ENCODE assay signal across 15 cellular contexts in the genomic region with DNA sequence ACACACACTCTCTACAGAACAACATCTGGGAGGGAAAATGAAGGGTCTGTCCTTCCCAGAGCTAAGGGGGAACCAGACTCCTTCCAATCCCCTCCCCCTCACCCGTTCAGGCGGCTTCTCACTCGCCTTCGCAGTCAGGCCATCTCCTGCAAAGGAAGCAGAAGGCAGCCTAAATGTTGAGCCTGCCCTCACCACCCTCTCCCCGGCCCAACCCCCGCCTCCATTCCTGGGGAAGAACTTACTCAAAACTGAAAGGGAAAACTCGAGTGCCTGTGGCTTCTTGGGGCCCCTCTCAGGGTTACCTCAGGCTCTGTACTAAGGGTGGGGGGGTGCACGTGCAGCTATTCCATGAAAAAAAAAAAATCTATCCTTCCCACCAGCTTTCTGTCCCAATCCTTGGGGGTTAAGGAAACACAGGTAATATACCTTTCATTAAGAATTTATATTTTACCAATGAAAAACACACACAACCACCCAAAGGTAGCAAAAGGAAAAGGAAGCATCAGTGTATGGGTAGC. TPM values are rescaled to one million over a fixed set of nuclear protein-coding genes. Genes with fewer than 3 reads are reported as not detected.
DNase-seq lines count a peak whose midpoint lies in the region; ATAC-seq, FAIRE-seq and TF ChIP-seq lines count a peak whose summit lies in the region.
"Had no signal": no experiment of that assay in that cellular context is flagged by ENCODE, and none has a peak within 500 bp of the region (broad histone marks: within the 10 kb centered on the region; RNA-seq: fewer than 3 reads in every experiment).

No MANE protein-coding gene starts in this region.

- H3K4me1 ChIP-seq in HepG2 (ENCODE audit: insufficient read depth, low read length) (peaks cover 34% of the 10 kb centered on the region), right lobe of liver (peaks cover 0 to 5% (median 0%) of the 10 kb centered on the region in 4 donors), mesodermal cell (ENCODE audit: control insufficient read depth, insufficient read depth, low read length, poor library complexity, severe bottlenecking) (peaks cover 18% of the 10 kb centered on the region), uterus (no peaks in the 10 kb centered on the region), HAP-1 (peaks cover 18% of the 10 kb centered on the region)

- no peak for TF ChIP-seq POLR2A in HepG2 (IDR thresholded peaks at IDR 0.05; ENCODE audit: insufficient read depth in 1 of 2, low read depth in 2 of 2, low read length in 2 of 2)
- TF ChIP-seq POLR2A in right lobe of liver (IDR thresholded peaks at IDR 0.05): no peak
- no peak for TF ChIP-seq POLR2A in uterus (IDR thresholded peaks at IDR 0.05)

- TF ChIP-seq EP300 in HepG2 (IDR thresholded peaks at IDR 0.05; ENCODE audit: low read depth in 2 of 2, low read length in 2 of 2) (no peak), HepG2 (CRISPR knock-in tag; IDR thresholded peaks at IDR 0.05; ENCODE audit: borderline replicate concordance) (no peak)

- H3K9ac ChIP-seq in HepG2 (ENCODE audit: insufficient read depth, low read depth, low read length): peak overlapping the region; percentile 56; the same call in 1 of the 2 replicates

- peak overlapping the region; percentile 75 for H3K4me2 ChIP-seq in HepG2 (ENCODE audit: low read depth, low read length)

- intact Hi-C loops in HepG2 (cut with micrococcal nuclease; ENCODE audit: unreplicated experiment): loop anchor here (5.0 kb wide), 1 partner anchor 69 kb away; no protein-coding TSS in a partner anchor
- intact Hi-C loops in right lobe of liver (cut with DNase I): no loop called here
- intact Hi-C loops in uterus (cut with DNase I; ENCODE audit: low total_unique reads): no loop called here

- no peak for TF ChIP-seq CTCF in HepG2 (CRISPR knock-in tag; IDR thresholded peaks at IDR 0.05)
- TF ChIP-seq CTCF in right lobe of liver (IDR thresholded peaks at IDR 0.05): no peak
- no peak for TF ChIP-seq CTCF in GM10248 (IDR thresholded peaks at IDR 0.05; ENCODE audit: control extremely low read depth, extremely low read depth, low read depth, missing control alignments)
- TF ChIP-seq CTCF in uterus (IDR thresholded peaks at IDR 0.05): no peak

- no peaks in the 10 kb centered on the region for H3K9me3 Mint-ChIP-seq in activated T-cell treated with anti-CD3 and anti-CD28 coated beads, Interleukin-2, amount 50 U/mL, for 72 hours
- H3K9me3 Mint-ChIP-seq: stimulated activated memory B cell treated with anti-CD40 and anti-IgM and Interleukin-4, amounts not matched to agents 10 μg/mL and 1 μg/mL and 100 μg/mL, for 72 hours had no signal

- H3K27ac Mint-ChIP-seq in activated T-cell treated with anti-CD3 and anti-CD28 coated beads, Interleukin-2, amount 50 U/mL, for 72 hours: peak overlapping the region; percentile 75
- H3K27ac Mint-ChIP-seq: stimulated activated memory B cell treated with anti-CD40 and anti-IgM and Interleukin-4, amounts not matched to agents 10 μg/mL and 1 μg/mL and 100 μg/mL, for 72 hours had no signal

- H3K9me3 ChIP-seq in HepG2 (ENCODE audit: low read length): no peaks in the 10 kb centered on the region
- no peaks in the 10 kb centered on the region for H3K9me3 ChIP-seq in right lobe of liver
- no peaks in the 10 kb centered on the region for H3K9me3 ChIP-seq in mesodermal cell (ENCODE audit: control insufficient read depth, low read length)
- H3K9me3 ChIP-seq in uterus: no peaks in the 10 kb centered on the region
- no peaks in the 10 kb centered on the region for H3K9me3 ChIP-seq in HAP-1
- H3K9me3 ChIP-seq: esophagus squamous epithelium had no signal

- H3K36me3 Mint-ChIP-seq in activated T-cell treated with anti-CD3 and anti-CD28 coated beads, Interleukin-2, amount 50 U/mL, for 72 hours (ENCODE audit: insufficient read depth in 2 of 2): peaks cover 6 to 8% of the 10 kb centered on the region in 2 donors

- no peak overlapping the region for H3K4me3 ChIP-seq in HepG2 (replicated peaks in 1 of 3; ENCODE audit: insufficient read depth in 1 of 3, low read depth in 2 of 3, low read length in 3 of 3)
- H3K4me3 ChIP-seq in right lobe of liver: no peak overlapping the region
- peak overlapping the region; percentile 60 for H3K4me3 ChIP-seq in mesodermal cell (ENCODE audit: extremely low read depth, insufficient read depth, low read length, poor library complexity, severe bottlenecking)
- H3K4me3 ChIP-seq in uterus: no peak overlapping the region
- no peak overlapping the region for H3K4me3 ChIP-seq in HAP-1
- H3K4me3 ChIP-seq: esophagus squamous epithelium had no signal

- H3K4me3 Mint-ChIP-seq in activated T-cell treated with anti-CD3 and anti-CD28 coated beads, Interleukin-2, amount 50 U/mL, for 72 hours: peak overlapping the region; percentile 87 to 96

- ATAC-seq in HepG2: no peak
- no peak for ATAC-seq in right lobe of liver
- ATAC-seq in activated T-cell treated with anti-CD3 and anti-CD28 coated beads, Interleukin-2, amount 50 U/mL, for 72 hours (replicated peaks in 1 of 2): no peak
- no peak for ATAC-seq in GM18511 (IDR thresholded peaks at IDR 0.05; ENCODE audit: unreplicated experiment)
- ATAC-seq: left colon; stimulated activated memory B cell treated with anti-CD40 and anti-IgM and Interleukin-4, amounts not matched to agents 10 μg/mL and 1 μg/mL and 100 μg/mL, for 72 hours had no signal

- no peaks in the 10 kb centered on the region for H3K27me3 Mint-ChIP-seq in activated T-cell treated with anti-CD3 and anti-CD28 coated beads, Interleukin-2, amount 50 U/mL, for 72 hours (ENCODE audit: low read depth)
- H3K27me3 Mint-ChIP-seq: stimulated activated memory B cell treated with anti-CD40 and anti-IgM and Interleukin-4, amounts not matched to agents 10 μg/mL and 1 μg/mL and 100 μg/mL, for 72 hours had no signal

- peaks cover 18% of the 10 kb centered on the region for H3K79me2 ChIP-seq in HepG2 (ENCODE audit: insufficient read depth, low read length)

- no peak for DNase-seq in HepG2 (ENCODE audit: low spot score)
- DNase-seq in right lobe of liver: no peak
- DNase-seq in activated T-cell treated with anti-CD3 and anti-CD28 coated beads, Interleukin-2, amount 50 U/mL, for 72 hours: peak; percentile 3 to 11
- no peak for DNase-seq in GM10248 (ENCODE audit: extremely low spot score)
- DNase-seq in uterus: no peak
- no peak for DNase-seq in HAP-1 (ENCODE audit: low spot score in 2 of 2)
- DNase-seq: C1 segment of cervical spinal cord, esophagus squamous epithelium, left colon, NCI-H1048, retina had no signal

- CTCF ChIA-PET in HepG2 (lab: Yijun Ruan, JAX; ENCODE audit: low intra/inter-chr PET ratio, low total read pairs) (no interaction called here), GM10248 (lab: Yijun Ruan, JAX) (no interaction called here)

- FAIRE-seq in HepG2 (lab: Jason Lieb, UNC): no peak

- no TSS peak for BruUV-seq in HepG2 (replicated peaks; lab: Mats Ljungman, UMichigan)

- POLR2A ChIA-PET in HepG2 (lab: Yijun Ruan, JAX): interaction anchor here (0.9 to 1.6 kb wide), 2 partner anchors 24 to 26 kb away, joined by 4 to 5 read pairs; no protein-coding TSS in a partner anchor
- POLR2A ChIA-PET in GM10248 (lab: Yijun Ruan, JAX): no interaction called here

- H3K27me3 ChIP-seq in HepG2 (ENCODE audit: control insufficient read depth in 1 of 2, insufficient read depth in 2 of 2, low read length in 2 of 2): no peaks in the 10 kb centered on the region; a peak in 1 of 5 replicates
- H3K27me3 ChIP-seq in right lobe of liver: peaks cover 0 to 6% of the 10 kb centered on the region in 2 donors
- no peaks in the 10 kb centered on the region for H3K27me3 ChIP-seq in uterus
- H3K27me3 ChIP-seq in HAP-1 (ENCODE audit: low read depth): no peaks in the 10 kb centered on the region
- H3K27me3 ChIP-seq: esophagus squamous epithelium had no signal

- in situ Hi-C loops in HepG2 (cut with HindIII; ENCODE audit: extremely low pct_ligation_motif_present, low pct_unique_long_range_greater_than_20kb) (no loop called here), HAP-1 (cut with MboI; ENCODE audit: low sequenced_read_pairs) (no loop called here)

- TF ChIP-seq RAD21 in HepG2 (CRISPR knock-in tag; IDR thresholded peaks at IDR 0.05): no peak

- H3K36me3 ChIP-seq in HepG2 (replicated peaks in 1 of 2; ENCODE audit: control insufficient read depth in 1 of 2, insufficient read depth in 2 of 2, low read length in 2 of 2) (peaks cover 8 to 22% of the 10 kb centered on the region in 2 experiments), right lobe of liver (peaks cover 0 to 13% (median 0%) of the 10 kb centered on the region in 4 donors), mesodermal cell (ENCODE audit: control insufficient read depth, insufficient read depth, low read length) (peaks cover 38% of the 10 kb centered on the region), uterus (no peaks in the 10 kb centered on the region), HAP-1 (replicated peaks) (peaks cover 50% of the 10 kb centered on the region)

- no peaks in the 10 kb centered on the region for H4K20me1 ChIP-seq in HepG2 (ENCODE audit: insufficient read depth, low read length)

- peaks cover 39% of the 10 kb centered on the region for H3K4me1 Mint-ChIP-seq in activated T-cell treated with anti-CD3 and anti-CD28 coated beads, Interleukin-2, amount 50 U/mL, for 72 hours (ENCODE audit: low read depth)

- no peak overlapping the region for H2AFZ ChIP-seq in HepG2 (ENCODE audit: low read length)

- 80% methylated on average over 4 of the region's 8 CpGs for WGBS in HepG2 (ENCODE audit: low lambda C conversion rate)
- 36% methylated on average over 7 of the region's 8 CpGs for WGBS in right lobe of liver (ENCODE audit: insufficient coverage, low coverage, low lambda C conversion rate, missing lambda C conversion rate)
- WGBS in mesodermal cell (ENCODE audit: insufficient coverage in 2 of 2), 2 experiments: no CpG with 5 or more reads among the region's 8 CpGs

- H3K27ac ChIP-seq in HepG2 (ENCODE audit: extremely low read length, insufficient read depth, low read length): no peak overlapping the region
- no peak overlapping the region for H3K27ac ChIP-seq in right lobe of liver
- no peak overlapping the region for H3K27ac ChIP-seq in mesodermal cell (ENCODE audit: low read depth, low read length, severe bottlenecking)
- no peak overlapping the region for H3K27ac ChIP-seq in uterus
- H3K27ac ChIP-seq: esophagus squamous epithelium had no signal

RNA-seq across cellular contexts. Expression of gene ZMYM3, which starts 2.4 kb away (rescaled TPM):
- total RNA-seq in HepG2 (2016; rRNA removed; fragmentation: Illumina TruSeq; extraction: Trizol) (26.4 and 34.7 TPM in 2 replicates), right lobe of liver (10 to 100 TPM in 3 of 6 experiments, 1 to 10 TPM in 3; 8.2 to 13.7 (median 10.1) TPM), uterus (10 to 100 TPM; 12.1 to 37.9 (median 27.3) TPM)
- total RNA-seq in HepG2 (2016; cell fraction: cytosol; rRNA removed; fragmentation: Illumina TruSeq; extraction: Trizol; ENCODE audit: low read depth): 4.0 and 4.2 TPM in 2 replicates
- total RNA-seq in HepG2 (2016; cell fraction: insoluble cytoplasmic fraction; rRNA removed; fragmentation: Illumina TruSeq; extraction: Trizol): 26.2 and 32.3 TPM in 2 replicates
- 8.5 and 9.0 TPM in 2 replicates for total RNA-seq in HepG2 (2016; cell fraction: membrane; rRNA removed; fragmentation: Illumina TruSeq; extraction: Trizol)
- total RNA-seq in HepG2 (2016; cell fraction: nucleus; rRNA removed; fragmentation: Illumina TruSeq; extraction: Trizol): 27.9 and 28.4 TPM in 2 replicates
- 35.4 and 41.5 TPM in 2 replicates for polyA plus RNA-seq in HepG2 (2011; rRNA removed)
- polyA plus RNA-seq in HepG2 (2011; cell fraction: cytosol; rRNA removed): 22.2 and 22.7 TPM in 2 replicates
- polyA plus RNA-seq in HepG2 (2011; cell fraction: nucleus; rRNA removed): 139 and 141 TPM in 2 replicates
- polyA plus RNA-seq in HepG2 (2012): 34.7 and 36.0 TPM in 2 replicates
- polyA plus RNA-seq in HepG2 (2016; cell fraction: cytosol; fragmentation: Illumina TruSeq; extraction: Trizol; ENCODE audit: low read depth): 1.3 and 1.5 TPM in 2 replicates
- polyA plus RNA-seq in HepG2 (2016; cell fraction: insoluble cytoplasmic fraction; fragmentation: Illumina TruSeq; extraction: Trizol; ENCODE audit: low read depth): 23.8 and 29.3 TPM in 2 replicates
- polyA plus RNA-seq in HepG2 (2016; cell fraction: membrane; fragmentation: Illumina TruSeq; extraction: Trizol; ENCODE audit: low read depth): 3.9 and 4.4 TPM in 2 replicates
- polyA plus RNA-seq in HepG2 (2016; cell fraction: nucleus; fragmentation: Illumina TruSeq; extraction: Trizol; ENCODE audit: insufficient read depth, low read depth): 56.0 and 62.2 TPM in 2 replicates
- 41.9 and 70.9 TPM in 2 replicates for polyA minus RNA-seq in HepG2 (2011; rRNA and poly(A)+ RNA removed; ENCODE audit: low replicate concordance)
- polyA minus RNA-seq in HepG2 (2011; cell fraction: cytosol; rRNA and poly(A)+ RNA removed): 35.6 and 37.1 TPM in 2 replicates
- polyA minus RNA-seq in HepG2 (2011; cell fraction: nucleus; rRNA and poly(A)+ RNA removed): 37.1 and 49.9 TPM in 2 replicates
- 10 to 100 TPM; 26.9 to 36.1 TPM for total RNA-seq in activated T-cell treated with anti-CD3 and anti-CD28 coated beads, Interleukin-2, amount 50 U/mL, for 72 hours
- 58.9 TPM for polyA plus RNA-seq in mesodermal cell (2013, experiment 1 of 2)
- 49.5 TPM for polyA plus RNA-seq in mesodermal cell (2013, experiment 2 of 2)

RNA-seq across cellular contexts. Expression of gene GJB1, which starts 28.5 kb away (rescaled TPM):
- total RNA-seq in HepG2 (2016; rRNA removed; fragmentation: Illumina TruSeq; extraction: Trizol): 47.8 and 111 TPM in 2 replicates
- total RNA-seq in HepG2 (2016; cell fraction: cytosol; rRNA removed; fragmentation: Illumina TruSeq; extraction: Trizol; ENCODE audit: low read depth): 30.0 and 31.9 TPM in 2 replicates
- total RNA-seq in HepG2 (2016; cell fraction: insoluble cytoplasmic fraction; rRNA removed; fragmentation: Illumina TruSeq; extraction: Trizol): 43.6 and 115 TPM in 2 replicates
- total RNA-seq in HepG2 (2016; cell fraction: membrane; rRNA removed; fragmentation: Illumina TruSeq; extraction: Trizol): 50.9 and 52.8 TPM in 2 replicates
- total RNA-seq in HepG2 (2016; cell fraction: nucleus; rRNA removed; fragmentation: Illumina TruSeq; extraction: Trizol): 68.5 and 79.5 TPM in 2 replicates
- 161 and 197 TPM in 2 replicates for polyA plus RNA-seq in HepG2 (2011; rRNA removed)
- 307 and 330 TPM in 2 replicates for polyA plus RNA-seq in HepG2 (2011; cell fraction: cytosol; rRNA removed)
- 86.1 and 111 TPM in 2 replicates for polyA plus RNA-seq in HepG2 (2011; cell fraction: nucleus; rRNA removed)
- polyA plus RNA-seq in HepG2 (2012): 102 and 110 TPM in 2 replicates
- 39.6 and 40.8 TPM in 2 replicates for polyA plus RNA-seq in HepG2 (2016; cell fraction: cytosol; fragmentation: Illumina TruSeq; extraction: Trizol; ENCODE audit: low read depth)
- 45.8 and 50.6 TPM in 2 replicates for polyA plus RNA-seq in HepG2 (2016; cell fraction: insoluble cytoplasmic fraction; fragmentation: Illumina TruSeq; extraction: Trizol; ENCODE audit: low read depth)
- 50.7 and 51.5 TPM in 2 replicates for polyA plus RNA-seq in HepG2 (2016; cell fraction: membrane; fragmentation: Illumina TruSeq; extraction: Trizol; ENCODE audit: low read depth)
- 115 and 127 TPM in 2 replicates for polyA plus RNA-seq in HepG2 (2016; cell fraction: nucleus; fragmentation: Illumina TruSeq; extraction: Trizol; ENCODE audit: insufficient read depth, low read depth)
- polyA minus RNA-seq in HepG2 (2011; rRNA and poly(A)+ RNA removed; ENCODE audit: low replicate concordance): 332 TPM in 1 of 2 replicates, not detected in the other
- 64.5 and 82.6 TPM in 2 replicates for polyA minus RNA-seq in HepG2 (2011; cell fraction: cytosol; rRNA and poly(A)+ RNA removed)
- 18.2 and 29.2 TPM in 2 replicates for polyA minus RNA-seq in HepG2 (2011; cell fraction: nucleus; rRNA and poly(A)+ RNA removed)
- total RNA-seq in right lobe of liver: 100 to 1,000 TPM; 120 to 329 (median 205) TPM
- total RNA-seq in activated T-cell treated with anti-CD3 and anti-CD28 coated beads, Interleukin-2, amount 50 U/mL, for 72 hours: under 1 TPM; 0.28 to 0.31 TPM
- not detected for polyA plus RNA-seq in mesodermal cell (2013, experiment 1 of 2)
- not detected for polyA plus RNA-seq in mesodermal cell (2013, experiment 2 of 2)
- 1 to 10 TPM in 2 of 4 donors, under 1 TPM in 1, not detected in 1; 0.27 to 5.9 (median 3.0) TPM for total RNA-seq in uterus
- total RNA-seq: aorta had no signal

RNA-seq across cellular contexts. Expression of gene NONO, which starts 31.9 kb away (rescaled TPM):
- 387 and 408 TPM in 2 replicates for total RNA-seq in HepG2 (2016; rRNA removed; fragmentation: Illumina TruSeq; extraction: Trizol)
- total RNA-seq in HepG2 (2016; cell fraction: cytosol; rRNA removed; fragmentation: Illumina TruSeq; extraction: Trizol; ENCODE audit: low read depth): 83.7 and 96.2 TPM in 2 replicates
- 357 and 407 TPM in 2 replicates for total RNA-seq in HepG2 (2016; cell fraction: insoluble cytoplasmic fraction; rRNA removed; fragmentation: Illumina TruSeq; extraction: Trizol)
- total RNA-seq in HepG2 (2016; cell fraction: membrane; rRNA removed; fragmentation: Illumina TruSeq; extraction: Trizol): 204 and 232 TPM in 2 replicates
- 276 and 309 TPM in 2 replicates for total RNA-seq in HepG2 (2016; cell fraction: nucleus; rRNA removed; fragmentation: Illumina TruSeq; extraction: Trizol)
- polyA plus RNA-seq in HepG2 (2011; rRNA removed): 552 and 605 TPM in 2 replicates
- polyA plus RNA-seq in HepG2 (2011; cell fraction: cytosol; rRNA removed): 203 and 275 TPM in 2 replicates
- 485 and 567 TPM in 2 replicates for polyA plus RNA-seq in HepG2 (2011; cell fraction: nucleus; rRNA removed)
- 362 and 372 TPM in 2 replicates for polyA plus RNA-seq in HepG2 (2012)
- 48.7 and 62.5 TPM in 2 replicates for polyA plus RNA-seq in HepG2 (2016; cell fraction: cytosol; fragmentation: Illumina TruSeq; extraction: Trizol; ENCODE audit: low read depth)
- polyA plus RNA-seq in HepG2 (2016; cell fraction: insoluble cytoplasmic fraction; fragmentation: Illumina TruSeq; extraction: Trizol; ENCODE audit: low read depth): 393 and 468 TPM in 2 replicates
- polyA plus RNA-seq in HepG2 (2016; cell fraction: membrane; fragmentation: Illumina TruSeq; extraction: Trizol; ENCODE audit: low read depth): 164 and 203 TPM in 2 replicates
- polyA plus RNA-seq in HepG2 (2016; cell fraction: nucleus; fragmentation: Illumina TruSeq; extraction: Trizol; ENCODE audit: insufficient read depth, low read depth): 514 and 576 TPM in 2 replicates
- polyA minus RNA-seq in HepG2 (2011; rRNA and poly(A)+ RNA removed; ENCODE audit: low replicate concordance): 327 and 803 TPM in 2 replicates
- 186 and 264 TPM in 2 replicates for polyA minus RNA-seq in HepG2 (2011; cell fraction: cytosol; rRNA and poly(A)+ RNA removed)
- polyA minus RNA-seq in HepG2 (2011; cell fraction: nucleus; rRNA and poly(A)+ RNA removed): 151 and 173 TPM in 2 replicates
- 100 to 1,000 TPM in 2 of 6 experiments, 10 to 100 TPM in 4; 92.9 to 113 (median 98.4) TPM for total RNA-seq in right lobe of liver
- total RNA-seq in activated T-cell treated with anti-CD3 and anti-CD28 coated beads, Interleukin-2, amount 50 U/mL, for 72 hours: 100 to 1,000 TPM; 539 to 564 TPM
- 539 TPM for polyA plus RNA-seq in mesodermal cell (2013, experiment 1 of 2)
- polyA plus RNA-seq in mesodermal cell (2013, experiment 2 of 2): 489 TPM
- total RNA-seq in uterus: 100 to 1,000 TPM in 3 of 4 donors, 10 to 100 TPM in 1; 70.0 to 494 (median 216) TPM

RNA-seq across cellular contexts. Expression of gene ITGB1BP2, which starts 50.0 kb away (rescaled TPM):
- total RNA-seq in HepG2 (2016; rRNA removed; fragmentation: Illumina TruSeq; extraction: Trizol) (0.21 and 2.2 TPM in 2 replicates), right lobe of liver (under 1 TPM; 0.31 to 0.92 (median 0.66) TPM), uterus (10 to 100 TPM in 2 of 4 donors, 1 to 10 TPM in 1, not detected in 1; 5.5 to 15.9 (median 11.2) TPM)
- total RNA-seq in HepG2 (2016; cell fraction: cytosol; rRNA removed; fragmentation: Illumina TruSeq; extraction: Trizol; ENCODE audit: low read depth): not detected in 2 replicates
- total RNA-seq in HepG2 (2016; cell fraction: insoluble cytoplasmic fraction; rRNA removed; fragmentation: Illumina TruSeq; extraction: Trizol): 0.28 and 2.0 TPM in 2 replicates
- 0.24 and 0.46 TPM in 2 replicates for total RNA-seq in HepG2 (2016; cell fraction: membrane; rRNA removed; fragmentation: Illumina TruSeq; extraction: Trizol)
- 3.9 and 6.3 TPM in 2 replicates for total RNA-seq in HepG2 (2016; cell fraction: nucleus; rRNA removed; fragmentation: Illumina TruSeq; extraction: Trizol)
- 0.88 and 0.90 TPM in 2 replicates for polyA plus RNA-seq in HepG2 (2011; rRNA removed)
- polyA plus RNA-seq in HepG2 (2011; cell fraction: cytosol; rRNA removed): 0.16 and 0.17 TPM in 2 replicates
- 3.9 and 4.8 TPM in 2 replicates for polyA plus RNA-seq in HepG2 (2011; cell fraction: nucleus; rRNA removed)
- polyA plus RNA-seq in HepG2 (2012): 0.44 and 0.46 TPM in 2 replicates
- 0.19 TPM in 1 of 2 replicates, not detected in the other for polyA plus RNA-seq in HepG2 (2016; cell fraction: cytosol; fragmentation: Illumina TruSeq; extraction: Trizol; ENCODE audit: low read depth)
- not detected in 2 replicates for polyA plus RNA-seq in HepG2 (2016; cell fraction: insoluble cytoplasmic fraction; fragmentation: Illumina TruSeq; extraction: Trizol; ENCODE audit: low read depth)
- not detected in 2 replicates for polyA plus RNA-seq in HepG2 (2016; cell fraction: membrane; fragmentation: Illumina TruSeq; extraction: Trizol; ENCODE audit: low read depth)
- polyA plus RNA-seq in HepG2 (2016; cell fraction: nucleus; fragmentation: Illumina TruSeq; extraction: Trizol; ENCODE audit: insufficient read depth, low read depth): 6.4 and 6.6 TPM in 2 replicates
- polyA minus RNA-seq in HepG2 (2011; rRNA and poly(A)+ RNA removed; ENCODE audit: low replicate concordance): 3.5 and 4.2 TPM in 2 replicates
- polyA minus RNA-seq in HepG2 (2011; cell fraction: cytosol; rRNA and poly(A)+ RNA removed): not detected in 2 replicates
- polyA minus RNA-seq in HepG2 (2011; cell fraction: nucleus; rRNA and poly(A)+ RNA removed): 8.8 and 13.2 TPM in 2 replicates
- total RNA-seq in activated T-cell treated with anti-CD3 and anti-CD28 coated beads, Interleukin-2, amount 50 U/mL, for 72 hours: 1 to 10 TPM; 6.9 to 7.4 TPM
- 2.6 TPM for polyA plus RNA-seq in mesodermal cell (2013, experiment 1 of 2)
- polyA plus RNA-seq in mesodermal cell (2013, experiment 2 of 2): 1.7 TPM

Comparison
In these comparisons a context has a peak if more than half of its experiments do, and no peak if none do; other contexts are left out.
1. DNase-seq: peak in activated T-cell treated with anti-CD3 and anti-CD28 coated beads, Interleukin-2, amount 50 U/mL, for 72 hours (2 of 2); none in HepG2 (single experiment), right lobe of liver (0 of 3), GM10248 (single experiment), uterus (0 of 2) and HAP-1 (0 of 2).
2. RNA of gene GJB1, which starts 28.5 kb away (total RNA-seq): 120 to 329 TPM in right lobe of liver and 30.0 to 115 TPM in HepG2; 0.27 to 5.9 TPM in uterus and 0.28 to 0.31 TPM in activated T-cell treated with anti-CD3 and anti-CD28 coated beads, Interleukin-2, amount 50 U/mL, for 72 hours; every median in the first group is over 4 times any median in the second.